In the genomic region with DNA sequence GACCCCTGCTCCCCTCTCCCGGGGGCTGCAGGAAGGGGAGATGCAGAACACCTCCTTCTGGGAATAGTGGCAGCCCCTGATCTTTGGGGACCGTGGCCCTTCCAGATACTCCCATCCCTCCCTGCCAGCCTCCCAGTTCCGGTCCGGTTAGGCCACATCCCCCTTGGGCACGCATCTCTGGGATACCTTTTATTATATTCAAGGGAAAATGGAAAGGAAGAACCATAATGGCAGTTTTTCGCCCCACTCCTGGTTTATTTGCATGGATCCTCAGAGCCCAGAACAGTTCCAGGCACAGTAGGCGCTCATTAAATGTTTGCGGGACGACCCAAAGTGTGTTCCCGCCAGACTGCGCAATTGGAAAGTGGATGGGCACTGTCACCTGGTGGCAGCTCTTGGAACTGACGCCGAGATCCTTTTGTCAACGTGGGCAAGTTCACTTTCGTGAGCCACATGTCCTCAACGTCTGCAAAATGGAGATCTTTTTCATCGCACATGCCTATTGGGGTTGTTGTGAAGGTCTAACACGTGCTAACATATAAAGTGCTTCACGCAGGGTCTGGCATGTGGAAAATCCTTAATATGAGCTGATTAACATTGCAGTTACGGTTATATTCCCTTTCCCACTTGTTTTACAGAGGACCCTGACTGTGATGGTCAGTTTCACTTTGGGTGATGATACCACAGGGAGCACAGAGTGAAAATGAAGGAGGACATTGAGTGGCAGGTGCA, we compare ENCODE assay signal across 8 cellular contexts.
DNase-seq lines count a peak whose midpoint lies in the region; TF ChIP-seq lines count a peak whose summit lies in the region.

No MANE protein-coding gene starts in this region.

- peak; percentile 100 for TF ChIP-seq CTCF in HFF-Myc (IDR thresholded peaks at IDR 0.05; ENCODE audit: low read depth, low read length, missing control alignments)

- no peak overlapping the region for H3K4me3 ChIP-seq in HFF-Myc (replicated peaks; ENCODE audit: low read depth, low read length)

- DNase-seq in DMS114 treated with DMSO at 0.1 percent for 48 hours (lab: John Stamatoyannopoulos, UW; ENCODE audit: unreplicated experiment) (peak; percentile 66), HFF-Myc (ENCODE audit: extremely low read depth, low read depth) (peak; percentile 84), NCI-H345 treated with DMSO at 0.1 percent for 48 hours (lab: John Stamatoyannopoulos, UW; ENCODE audit: unreplicated experiment) (peak; percentile 64), kidney tubule cell (ENCODE audit: low spot score) (peak; percentile 73), 8988T (no peak)
- peak; percentile 50 for DNase-seq in activated CD4-positive, CD25-positive, alpha-beta regulatory T cell treated with anti-CD3 and anti-CD28 coated beads, Interleukin-2, amount 50 U/mL, for 16 hours (ENCODE audit: low read depth, low spot score)
- DNase-seq in central memory CD4-positive, alpha-beta T cell: peak; percentile 73
- peak; percentile 50 to 73 (median 70) for DNase-seq in stimulated activated CD4-positive, alpha-beta T cell treated with anti-CD3 and anti-CD28 coated beads, Interleukin-1b, Interleukin-23, amount 100 ng/mL, for 24 hours (ENCODE audit: low read depth in 4 of 4, low spot score in 1 of 4)
